Comparison of ENCODE assay signal across 15 cellular contexts in the genomic region with DNA sequence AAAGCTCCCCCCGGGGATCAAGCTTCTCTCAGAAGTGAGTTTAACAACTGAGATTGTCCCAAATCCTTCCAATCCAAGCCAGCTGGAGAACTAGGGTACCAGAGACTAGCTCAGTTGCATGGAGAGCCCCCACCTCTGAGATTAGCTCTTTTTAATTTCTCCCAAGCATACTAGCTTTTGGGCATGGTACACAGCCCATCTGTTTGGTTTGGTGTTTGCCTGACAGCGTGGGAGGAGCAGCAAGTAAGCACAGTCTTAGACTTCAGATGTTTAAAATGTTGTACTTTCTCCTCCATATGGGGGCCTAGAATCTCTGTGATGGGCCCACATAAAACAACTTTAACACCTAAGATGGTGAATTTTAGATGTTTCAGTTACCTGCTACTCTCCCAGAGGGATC.
DNase-seq lines count a peak whose midpoint lies in the region; TF ChIP-seq lines count a peak whose summit lies in the region.
"Had no signal": no experiment of that assay in that cellular context is flagged by ENCODE, and none has a peak within 500 bp of the region (broad histone marks: within the 10 kb centered on the region; RNA-seq: fewer than 3 reads in every experiment).

No MANE protein-coding gene starts in this region.

- WGBS in esophagus muscularis mucosa = 58% methylated on average over 2 of the region's 2 CpGs

- H3K36me3 ChIP-seq in esophagus muscularis mucosa = no peaks in the 10 kb centered on the region
- H3K36me3 ChIP-seq in A673 (ENCODE audit: insufficient read depth, low read length, poor library complexity, severe bottlenecking) = no peaks in the 10 kb centered on the region
- H3K36me3 ChIP-seq: BE2C, HAP-1 had no signal

- H3K27me3 ChIP-seq in esophagus muscularis mucosa (no peaks in the 10 kb centered on the region), A673 (replicated peaks; ENCODE audit: insufficient read depth, low read depth, low read length, poor library complexity) (no peaks in the 10 kb centered on the region)
- H3K27me3 ChIP-seq: BE2C had no signal

- intact Hi-C loops in esophagus muscularis mucosa (cut with DNase I) = no loop called here
- intact Hi-C loops in A673 (cut with micrococcal nuclease; ENCODE audit: unreplicated experiment) = no loop called here

- TF ChIP-seq EP300 in esophagus muscularis mucosa (IDR thresholded peaks at IDR 0.05) = no peak

- BruUV-seq in A673 (replicated peaks; lab: Mats Ljungman, UMichigan) = no TSS peak

- no peak for TF ChIP-seq POLR2A in esophagus muscularis mucosa (IDR thresholded peaks at IDR 0.05; ENCODE audit: low read depth)

- DNase-seq in NCI-H1694 (lab: John Stamatoyannopoulos, UW) = peak; percentile 99
- DNase-seq in NCI-H82 (lab: John Stamatoyannopoulos, UW) = peak; percentile 84
- peak; percentile 64 for DNase-seq in esophagus muscularis mucosa (ENCODE audit: extremely low spot score)
- DNase-seq in A673 (ENCODE audit: low spot score) = no peak
- no peak for DNase-seq in NCI-H2029 treated with DMSO at 0.1 percent for 48 hours (lab: John Stamatoyannopoulos, UW)
- no peak for DNase-seq in KBM-7
- DNase-seq: BE2C; CD4-positive, alpha-beta memory T cell; COR-L47; DMS153; DND-41; GDM1 had no signal

- H3K4me1 ChIP-seq in esophagus muscularis mucosa = no peaks in the 10 kb centered on the region
- no peaks in the 10 kb centered on the region for H3K4me1 ChIP-seq in A673 (ENCODE audit: insufficient read depth, low read length, poor library complexity, severe bottlenecking)
- H3K4me1 ChIP-seq: BE2C, HAP-1 had no signal

- CTCF ChIA-PET in A673 (lab: Charles Lee) = no interaction called here

- POLR2A ChIA-PET in A673 (lab: Charles Lee; ENCODE audit: low non-redundant PET) = interaction anchor here (0.6 kb wide), 1 partner anchor 63 kb away, joined by 3 read pairs; no protein-coding TSS in a partner anchor

- in situ Hi-C loops in KBM-7 (cut with MboI; ENCODE audit: low pct_unique_long_range_greater_than_20kb, low sequenced_read_pairs) = no loop called here

- H3K4me3 ChIP-seq in esophagus muscularis mucosa (no peak overlapping the region), A673 (ENCODE audit: low read depth, low read length, poor library complexity, severe bottlenecking) (no peak overlapping the region)
- H3K4me3 ChIP-seq: HAP-1 had no signal

- no peak for TF ChIP-seq CTCF in esophagus muscularis mucosa (IDR thresholded peaks at IDR 0.05)
- no peak for TF ChIP-seq CTCF in A673 (conservative IDR thresholded peaks at IDR 0.05; ENCODE audit: low read depth, low read length)

- no peaks in the 10 kb centered on the region for H3K9me3 ChIP-seq in esophagus muscularis mucosa
- no peaks in the 10 kb centered on the region for H3K9me3 ChIP-seq in A673 (ENCODE audit: low read depth, low read length, poor library complexity, severe bottlenecking)
- H3K9me3 ChIP-seq: BE2C, HAP-1 had no signal

- H3K27ac ChIP-seq in esophagus muscularis mucosa (replicated peaks in 1 of 4) = no peak overlapping the region
- H3K27ac ChIP-seq in temporal lobe (ENCODE audit: low read depth, low read length) = peak overlapping the region; percentile 6
- H3K27ac ChIP-seq in A673 (ENCODE audit: low read depth, low read length, poor library complexity, severe bottlenecking) = no peak overlapping the region
- H3K27ac ChIP-seq: C4-2B had no signal

Comparison
In these comparisons a context has a peak if more than half of its experiments do, and no peak if none do; other contexts are left out.
1. DNase-seq: peak in NCI-H1694 (single experiment), NCI-H82 (single experiment) and esophagus muscularis mucosa (single experiment); none in A673 (single experiment), NCI-H2029 treated with DMSO at 0.1 percent for 48 hours (single experiment) and KBM-7 (single experiment).